In genomic region chr19:9836021-9836420, GRCh38 we compare ENCODE assay signal across 8 cellular contexts. TPM values are rescaled to one million over a fixed set of nuclear protein-coding genes. Genes with fewer than 3 reads are reported as not detected.
DNase-seq lines count a peak whose midpoint lies in the region; ATAC-seq lines count a peak whose summit lies in the region.

No MANE protein-coding gene starts in this region.

- DNase-seq in GM04504 (ENCODE audit: low read depth) (peak; percentile 23), NCI-H446 treated with DMSO at 0.1 percent for 48 hours (lab: John Stamatoyannopoulos, UW) (peak; percentile 16), dedifferentiated amniotic fluid mesenchymal stem cell (ENCODE audit: extremely low spot score) (peak; percentile 55), naive B cell (no peak), Ammon's horn (ENCODE audit: low spot score) (no peak), GOT3 (lab: John Stamatoyannopoulos, UW) (no peak), posterior vena cava (ENCODE audit: low spot score) (no peak)
- DNase-seq in activated CD4-positive, CD25-positive, alpha-beta regulatory T cell (lab: John Stamatoyannopoulos, UW), result no peak

- H3K27ac Mint-ChIP-seq in naive B cell, result peak overlapping the region; percentile 27 to 84 (median 62)

- H3K36me3 Mint-ChIP-seq in naive B cell, result no peaks in the 10 kb centered on the region

- H3K27me3 Mint-ChIP-seq in naive B cell, result no peaks in the 10 kb centered on the region

- peak overlapping the region; percentile 76 to 92 (median 88) for H3K4me3 Mint-ChIP-seq in naive B cell

- intact Hi-C loops in posterior vena cava (cut with DNase I), result no loop called here

- H3K4me1 Mint-ChIP-seq in naive B cell, result peaks cover 13 to 16% (median 13%) of the 10 kb centered on the region in 3 donors

- H3K9me3 Mint-ChIP-seq in naive B cell, result no peaks in the 10 kb centered on the region

- no peak for ATAC-seq in naive B cell (ENCODE audit: low read depth in 2 of 2)

RNA-seq across cellular contexts. Expression of gene PIN1, which starts 0.9 kb away (rescaled TPM):
- polyA plus RNA-seq in naive B cell (ENCODE audit: low read depth in 6 of 6), result 100 to 1,000 TPM in 1 of 6 donors, 10 to 100 TPM in 5; 59.3 to 102 (median 68.3) TPM
- total RNA-seq in posterior vena cava, result 10 to 100 TPM; 54.0 to 62.4 TPM

RNA-seq across cellular contexts. Expression of gene UBL5, which starts 8.3 kb away (rescaled TPM):
- polyA plus RNA-seq in naive B cell (ENCODE audit: low read depth in 6 of 6), result 100 to 1,000 TPM; 401 to 570 (median 499) TPM
- 100 to 1,000 TPM; 260 to 295 TPM for total RNA-seq in posterior vena cava

RNA-seq across cellular contexts. Expression of gene FBXL12, which starts 17.1 kb away (rescaled TPM):
- 10 to 100 TPM; 12.6 to 24.7 (median 13.4) TPM for polyA plus RNA-seq in naive B cell (ENCODE audit: low read depth in 6 of 6)
- total RNA-seq in posterior vena cava, result 10 to 100 TPM; 18.5 to 19.0 TPM

Comparison
In these comparisons a context has a peak if more than half of its experiments do, and no peak if none do; other contexts are left out.
1. DNase-seq: peak in GM04504 (single experiment), NCI-H446 treated with DMSO at 0.1 percent for 48 hours (single experiment) and dedifferentiated amniotic fluid mesenchymal stem cell (single experiment); none in naive B cell (single experiment), Ammon's horn (single experiment), activated CD4-positive, CD25-positive, alpha-beta regulatory T cell (0 of 4), GOT3 (single experiment) and posterior vena cava (single experiment).